ENCODE assay signal across 1 cellular context in genomic region chr17:29568331-29569244, GRCh38.
TF ChIP-seq lines count a peak whose summit lies in the region.

Gene TP53I13 (plus strand): TSS chr17:29568701. CDS start chr17:29568759, 58 bp downstream.

TF ChIP-seq in HepG2, 621 proteins besides CTCF, POLR2A, EP300 and RAD21 (continued from another document and continues in another):
- TF ChIP-seq ZNF280D (CRISPR knock-in tag; IDR thresholded peaks at IDR 0.05), result no peak
- no peak for TF ChIP-seq ATRX (CRISPR knock-in tag; IDR thresholded peaks at IDR 0.05; ENCODE audit: borderline replicate concordance)
- TF ChIP-seq ZNF264 (CRISPR knock-in tag; IDR thresholded peaks at IDR 0.05), result peak; percentile 14; the same call in 1 of the 2 replicates
- peak; percentile 23; the same call in 1 of the 2 replicates for TF ChIP-seq ERF (CRISPR knock-in tag; IDR thresholded peaks at IDR 0.05)
- no peak; the same call in 1 of the 2 replicates for TF ChIP-seq ARNT2 (CRISPR knock-in tag; IDR thresholded peaks at IDR 0.05; ENCODE audit: low read depth)
- peak; percentile 73 for TF ChIP-seq SP5 (CRISPR knock-in tag; IDR thresholded peaks at IDR 0.05; ENCODE audit: borderline replicate concordance, low read depth)
- 0 out of 2 replicates have a peak, but pooled peaks have one; percentile 15 for TF ChIP-seq ZNF589 (CRISPR knock-in tag; conservative IDR thresholded peaks at IDR 0.05)
- peak; percentile 17; the same call in 1 of the 2 replicates for TF ChIP-seq PHF21A (CRISPR knock-in tag; IDR thresholded peaks at IDR 0.05)
- 0 out of 2 replicates have a peak, but pooled peaks have one; percentile 13 for TF ChIP-seq MXD4 (CRISPR knock-in tag; IDR thresholded peaks at IDR 0.05)
- 0 out of 2 replicates have a peak, but pooled peaks have one; percentile 17 for TF ChIP-seq POGK (CRISPR knock-in tag; conservative IDR thresholded peaks at IDR 0.05)
- TF ChIP-seq SATB2 (CRISPR knock-in tag; IDR thresholded peaks at IDR 0.05), result no peak
- 0 out of 2 replicates have a peak, but pooled peaks have one; percentile 20 for TF ChIP-seq ZNF34 (CRISPR knock-in tag; IDR thresholded peaks at IDR 0.05; ENCODE audit: borderline replicate concordance)
- peak; percentile 52 for TF ChIP-seq ASH2L (IDR thresholded peaks at IDR 0.05; ENCODE audit: insufficient read length, low read depth, low read length)
- TF ChIP-seq NCOA1 (CRISPR knock-in tag; IDR thresholded peaks at IDR 0.05), result peak; percentile 43; the same call in 1 of the 2 replicates
- peak; percentile 15; the same call in 1 of the 2 replicates for TF ChIP-seq PITX1 (CRISPR knock-in tag; IDR thresholded peaks at IDR 0.05)
- TF ChIP-seq CC2D1A (CRISPR knock-in tag; IDR thresholded peaks at IDR 0.05), result 0 out of 2 replicates have a peak, but pooled peaks have one; percentile 28
- TF ChIP-seq ZBTB14 (CRISPR knock-in tag; IDR thresholded peaks at IDR 0.05), result peak; percentile 89
- peak; percentile 53 for TF ChIP-seq ZNF574 (CRISPR knock-in tag; IDR thresholded peaks at IDR 0.05)
- TF ChIP-seq UBTF (CRISPR knock-in tag; IDR thresholded peaks at IDR 0.05), result peak; percentile 79
- TF ChIP-seq, protein P1, sequence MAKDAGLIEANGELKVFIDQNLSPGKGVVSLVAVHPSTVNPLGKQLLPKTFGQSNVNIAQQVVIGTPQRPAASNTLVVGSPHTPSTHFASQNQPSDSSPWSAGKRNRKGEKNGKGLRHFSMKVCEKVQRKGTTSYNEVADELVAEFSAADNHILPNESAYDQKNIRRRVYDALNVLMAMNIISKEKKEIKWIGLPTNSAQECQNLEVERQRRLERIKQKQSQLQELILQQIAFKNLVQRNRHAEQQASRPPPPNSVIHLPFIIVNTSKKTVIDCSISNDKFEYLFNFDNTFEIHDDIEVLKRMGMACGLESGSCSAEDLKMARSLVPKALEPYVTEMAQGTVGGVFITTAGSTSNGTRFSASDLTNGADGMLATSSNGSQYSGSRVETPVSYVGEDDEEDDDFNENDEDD (CRISPR knock-in tag; IDR thresholded peaks at IDR 0.05; ENCODE audit: borderline replicate concordance), result no peak
- TF ChIP-seq ZNF687 (CRISPR knock-in tag; IDR thresholded peaks at IDR 0.05), result peak; percentile 70
- 0 out of 2 replicates have a peak, but pooled peaks have one; percentile 33 for TF ChIP-seq KDM5A (IDR thresholded peaks at IDR 0.05; ENCODE audit: borderline replicate concordance, low read length)
- TF ChIP-seq RBAK (CRISPR knock-in tag; IDR thresholded peaks at IDR 0.05), result 0 out of 2 replicates have a peak, but pooled peaks have one; percentile 13
- TF ChIP-seq GABPA (IDR thresholded peaks at IDR 0.05; ENCODE audit: low read depth, low read length), result no peak
- no peak; the same call in 1 of the 2 replicates for TF ChIP-seq GABPA (CRISPR knock-in tag; IDR thresholded peaks at IDR 0.05; ENCODE audit: low read depth)
- peak; percentile 15; the same call in 1 of the 2 replicates for TF ChIP-seq ZNF788 (CRISPR knock-in tag; IDR thresholded peaks at IDR 0.05; ENCODE audit: borderline replicate concordance)
- peak; percentile 68 for TF ChIP-seq ZNF235 (CRISPR knock-in tag; IDR thresholded peaks at IDR 0.05; ENCODE audit: borderline replicate concordance)
- no peak for TF ChIP-seq ZFP82 (CRISPR knock-in tag; IDR thresholded peaks at IDR 0.05; ENCODE audit: borderline replicate concordance)
- TF ChIP-seq, protein P2, sequence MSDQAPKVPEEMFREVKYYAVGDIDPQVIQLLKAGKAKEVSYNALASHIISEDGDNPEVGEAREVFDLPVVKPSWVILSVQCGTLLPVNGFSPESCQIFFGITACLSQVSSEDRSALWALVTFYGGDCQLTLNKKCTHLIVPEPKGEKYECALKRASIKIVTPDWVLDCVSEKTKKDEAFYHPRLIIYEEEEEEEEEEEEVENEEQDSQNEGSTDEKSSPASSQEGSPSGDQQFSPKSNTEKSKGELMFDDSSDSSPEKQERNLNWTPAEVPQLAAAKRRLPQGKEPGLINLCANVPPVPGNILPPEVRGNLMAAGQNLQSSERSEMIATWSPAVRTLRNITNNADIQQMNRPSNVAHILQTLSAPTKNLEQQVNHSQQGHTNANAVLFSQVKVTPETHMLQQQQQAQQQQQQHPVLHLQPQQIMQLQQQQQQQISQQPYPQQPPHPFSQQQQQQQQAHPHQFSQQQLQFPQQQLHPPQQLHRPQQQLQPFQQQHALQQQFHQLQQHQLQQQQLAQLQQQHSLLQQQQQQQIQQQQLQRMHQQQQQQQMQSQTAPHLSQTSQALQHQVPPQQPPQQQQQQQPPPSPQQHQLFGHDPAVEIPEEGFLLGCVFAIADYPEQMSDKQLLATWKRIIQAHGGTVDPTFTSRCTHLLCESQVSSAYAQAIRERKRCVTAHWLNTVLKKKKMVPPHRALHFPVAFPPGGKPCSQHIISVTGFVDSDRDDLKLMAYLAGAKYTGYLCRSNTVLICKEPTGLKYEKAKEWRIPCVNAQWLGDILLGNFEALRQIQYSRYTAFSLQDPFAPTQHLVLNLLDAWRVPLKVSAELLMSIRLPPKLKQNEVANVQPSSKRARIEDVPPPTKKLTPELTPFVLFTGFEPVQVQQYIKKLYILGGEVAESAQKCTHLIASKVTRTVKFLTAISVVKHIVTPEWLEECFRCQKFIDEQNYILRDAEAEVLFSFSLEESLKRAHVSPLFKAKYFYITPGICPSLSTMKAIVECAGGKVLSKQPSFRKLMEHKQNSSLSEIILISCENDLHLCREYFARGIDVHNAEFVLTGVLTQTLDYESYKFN (CRISPR knock-in tag; conservative IDR thresholded peaks at IDR 0.05), result peak; percentile 44; the same call in 1 of the 2 replicates
- peak; percentile 31; the same call in 1 of the 2 replicates for TF ChIP-seq ZNF430 (CRISPR knock-in tag; IDR thresholded peaks at IDR 0.05)
- TF ChIP-seq, protein P3, sequence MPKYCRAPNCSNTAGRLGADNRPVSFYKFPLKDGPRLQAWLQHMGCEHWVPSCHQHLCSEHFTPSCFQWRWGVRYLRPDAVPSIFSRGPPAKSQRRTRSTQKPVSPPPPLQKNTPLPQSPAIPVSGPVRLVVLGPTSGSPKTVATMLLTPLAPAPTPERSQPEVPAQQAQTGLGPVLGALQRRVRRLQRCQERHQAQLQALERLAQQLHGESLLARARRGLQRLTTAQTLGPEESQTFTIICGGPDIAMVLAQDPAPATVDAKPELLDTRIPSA (CRISPR knock-in tag; IDR thresholded peaks at IDR 0.05; ENCODE audit: borderline replicate concordance), result 0 out of 2 replicates have a peak, but pooled peaks have one; percentile 78
